In the genomic region with DNA sequence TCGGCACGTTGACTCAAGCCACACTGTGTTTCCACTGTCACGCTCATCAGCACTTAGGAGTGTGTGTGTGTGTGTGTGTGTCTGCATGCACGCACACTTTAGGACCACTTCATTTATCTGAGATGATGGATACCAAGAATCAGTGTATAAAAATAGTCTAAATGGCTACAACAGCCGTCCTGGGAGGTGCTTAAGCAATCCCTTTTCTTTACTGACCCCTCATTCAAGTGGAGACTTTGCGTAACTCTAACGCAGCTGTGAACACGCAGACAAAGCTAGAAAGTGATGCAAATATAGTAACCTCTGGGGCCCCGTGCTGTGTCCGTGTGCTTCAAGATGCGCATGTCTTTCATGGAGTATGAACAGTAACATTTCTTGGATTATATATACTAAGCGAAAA, we compare ENCODE assay signal across 17 cellular contexts.
"Had no signal": no experiment of that assay in that cellular context is flagged by ENCODE, and none has a peak within 500 bp of the region (broad histone marks: within the 10 kb centered on the region; RNA-seq: fewer than 3 reads in every experiment).

No MANE protein-coding gene starts in this region.

- ATAC-seq: left lobe of liver, natural killer cell had no signal

- FAIRE-seq: bronchial epithelial cell, TTC549 had no signal

- H3K27ac ChIP-seq: spleen, thoracic aorta, vagina, WERI-Rb-1 had no signal

- H3K4me1 ChIP-seq: spleen, vagina had no signal

- H3K27me3 ChIP-seq: spleen, vagina had no signal

- DNase-seq: activated CD4-positive, alpha-beta T cell treated with anti-CD3 and anti-CD28 coated beads for 1 hour; activated CD4-positive, alpha-beta T cell treated with anti-CD3 and anti-CD28 coated beads, Interleukin-2, amount 50 U/mL, for 4 hours; activated CD8-positive, alpha-beta memory T cell treated with anti-CD3 and anti-CD28 coated beads, Interleukin-2, amount 50 U/mL, for 48 hours; activated naive CD4-positive, alpha-beta T cell treated with Interleukin-2 at 50 U/mL for 16 hours; activated naive CD8-positive, alpha-beta T cell treated with anti-CD3 and anti-CD28 coated beads for 36 hours; activated T-cell treated with anti-CD3 and anti-CD28 coated beads, Interleukin-2, amount 50 U/mL, for 48 hours; midbrain; natural killer cell; spleen; stimulated activated CD4-positive, alpha-beta T cell treated with anti-CD3 and anti-CD28 coated beads, Interleukin-4, amount 100 ng/mL, for 24 hours; stimulated activated naive CD4-positive, alpha-beta T cell treated with Interleukin-2 at 50 U/mL for 16 hours; WERI-Rb-1 had no signal

- H3K4me3 ChIP-seq: spleen, thoracic aorta, vagina had no signal

- H3K9me3 ChIP-seq: spleen, thoracic aorta, vagina had no signal
